In the genomic region with DNA sequence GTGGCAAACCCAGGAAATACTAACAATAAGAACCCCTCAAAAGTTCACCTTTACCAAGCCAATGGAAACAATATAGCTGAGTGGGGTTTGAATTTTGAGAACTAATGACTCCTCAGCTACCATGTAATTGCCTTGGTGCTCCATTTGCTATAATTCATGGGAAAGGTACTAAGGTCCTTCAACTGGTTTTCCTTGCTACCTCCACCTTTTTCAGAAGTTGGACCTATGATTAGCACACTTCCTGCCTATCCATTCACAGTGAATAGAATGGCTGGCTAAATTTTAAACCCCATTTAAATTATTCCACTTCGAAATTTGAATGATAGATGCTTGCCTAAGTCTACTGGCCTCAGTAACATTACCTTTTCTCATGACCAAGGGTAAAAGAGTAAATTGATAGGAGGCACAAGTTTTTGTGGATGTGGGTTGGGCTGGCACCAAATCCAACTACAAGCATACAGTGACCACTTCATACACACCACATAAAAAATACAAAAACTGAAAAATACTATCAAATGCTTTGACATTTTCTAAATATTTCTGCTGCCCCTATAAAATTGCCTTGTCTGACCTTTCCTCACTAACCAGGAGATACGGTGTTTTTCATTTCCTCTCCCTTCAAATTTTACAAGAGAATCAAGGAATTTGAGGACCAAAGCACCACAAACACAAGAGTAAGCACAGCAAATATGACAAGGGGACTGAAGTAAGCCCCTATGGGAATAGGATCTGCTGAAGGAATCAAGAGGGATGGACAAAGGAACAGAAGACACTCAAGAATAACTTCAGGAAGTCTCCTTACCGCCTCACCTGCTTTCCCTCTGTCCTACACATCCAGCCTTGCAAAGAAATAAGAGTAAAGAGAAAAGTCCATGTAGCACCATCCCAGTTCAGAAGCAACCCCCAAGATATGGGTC, we compare ENCODE assay signal across 8 cellular contexts. TPM values are rescaled to one million over a fixed set of nuclear protein-coding genes. Genes with fewer than 3 reads are reported as not detected.
"Had no signal": no experiment of that assay in that cellular context is flagged by ENCODE, and none has a peak within 500 bp of the region (broad histone marks: within the 10 kb centered on the region; RNA-seq: fewer than 3 reads in every experiment).

No MANE protein-coding gene starts in this region.

- H3K27ac ChIP-seq: GM23248 had no signal

- H3K9me3 Mint-ChIP-seq: H9, HFFc6 had no signal

- H3K4me3 Mint-ChIP-seq: H9 had no signal

- ATAC-seq: K562 had no signal

- FAIRE-seq: H54, HTR-8/SVneo, K562 had no signal

- H3K9ac ChIP-seq: GM23248 had no signal

- H3K4me3 ChIP-seq: GM23248, K562 had no signal

- H2AFZ ChIP-seq: GM23248 had no signal

- H3K27ac Mint-ChIP-seq: H9, HFFc6 had no signal

- DNase-seq: H9, HFFc6, IMR-90, KG1 had no signal

RNA-seq across cellular contexts. Expression of a gene that starts 34.1 kb away (rescaled TPM):
- total RNA-seq: GM23248, HFFc6 had no signal
- polyA plus RNA-seq: GM23248 had no signal
